17 cellular contexts compared by ENCODE assay signal in genomic region chr11:13258855-13259254, GRCh38. TPM values are rescaled to one million over a fixed set of nuclear protein-coding genes. Genes with fewer than 3 reads are reported as not detected.
DNase-seq lines count a peak whose midpoint lies in the region; ATAC-seq and TF ChIP-seq lines count a peak whose summit lies in the region.
"Had no signal": no experiment of that assay in that cellular context is flagged by ENCODE, and none has a peak within 500 bp of the region (broad histone marks: within the 10 kb centered on the region; RNA-seq: fewer than 3 reads in every experiment).

No MANE protein-coding gene starts in this region.

- H3K18ac ChIP-seq in mesendoderm (ENCODE audit: low read length): no peak overlapping the region

- H3K4me3 ChIP-seq in HUES64 (ENCODE audit: low read length) (no peak overlapping the region), mammary epithelial cell (replicated peaks in 1 of 3; ENCODE audit: insufficient read depth in 1 of 3, low read depth in 2 of 3, low read length in 3 of 3) (no peak overlapping the region), mesendoderm (ENCODE audit: low read length) (no peak overlapping the region), heart right ventricle (no peak overlapping the region)
- H3K4me3 ChIP-seq: MG63, PC-9 had no signal

- peak overlapping the region; percentile 19 for H2AFZ ChIP-seq in mammary epithelial cell (ENCODE audit: low read depth, low read length)
- H2AFZ ChIP-seq: PC-9 had no signal

- no peak overlapping the region for H3K56ac ChIP-seq in mesendoderm (ENCODE audit: low read length)

- H3K4ac ChIP-seq in mesendoderm (ENCODE audit: low read depth, low read length): no peak overlapping the region

- H2BK15ac ChIP-seq in mesendoderm (replicated peaks; ENCODE audit: low read depth): no peak overlapping the region

- no peak overlapping the region for H4K8ac ChIP-seq in mesendoderm (ENCODE audit: low read depth, low read length)

- H3K27me3 ChIP-seq in HUES64 (ENCODE audit: insufficient read depth, low read length) (no peaks in the 10 kb centered on the region), mammary epithelial cell (ENCODE audit: insufficient read depth, low read length) (no peaks in the 10 kb centered on the region), mesendoderm (ENCODE audit: insufficient read depth, low read length, poor library complexity) (no peaks in the 10 kb centered on the region), heart right ventricle (peaks cover 0 to 5% (median 0%) of the 10 kb centered on the region in 7 donors)
- H3K27me3 ChIP-seq: MG63 had no signal

- TF ChIP-seq CTCF in mammary epithelial cell (conservative IDR thresholded peaks at IDR 0.05 in 1 of 2, IDR thresholded peaks at IDR 0.05 in 1 of 2; ENCODE audit: extremely low read depth in 1 of 2, insufficient read depth in 1 of 2, low read depth in 1 of 2, low read length in 2 of 2) (no peak), heart right ventricle (IDR thresholded peaks at IDR 0.05) (no peak)

- no peak overlapping the region for H2AK5ac ChIP-seq in mesendoderm (ENCODE audit: low read length)

- CTCF ChIA-PET in mammary epithelial cell (lab: Charles Lee; ENCODE audit: low non-redundant PET): no interaction called here

- H4K5ac ChIP-seq in mesendoderm (ENCODE audit: low read length): no peak overlapping the region

- H3K27ac ChIP-seq in HUES64 (ENCODE audit: low read depth, low read length): peak overlapping the region; percentile 14; the same call in 1 of the 2 replicates
- H3K27ac ChIP-seq in mammary epithelial cell (ENCODE audit: insufficient read depth, low read depth, low read length): peak overlapping the region; percentile 100
- H3K27ac ChIP-seq in mesendoderm (ENCODE audit: low read depth, low read length): no peak overlapping the region
- H3K27ac ChIP-seq in heart right ventricle: no peak overlapping the region
- H3K27ac ChIP-seq: PC-9 had no signal

- H3K23ac ChIP-seq in mesendoderm (ENCODE audit: low read length): no peak overlapping the region

- H3K79me2 ChIP-seq in mammary epithelial cell (ENCODE audit: insufficient read depth, low read length) (no peaks in the 10 kb centered on the region), mesendoderm (ENCODE audit: control insufficient read depth, insufficient read depth, low read length) (no peaks in the 10 kb centered on the region)

- peak; percentile 10 for DNase-seq in ELF-1 (ENCODE audit: low read depth, low spot score)
- no peak for DNase-seq in mammary epithelial cell
- DNase-seq in mesendoderm: peak; percentile 31
- no peak for DNase-seq in heart right ventricle
- DNase-seq: ACHN, H9, KBM-7, MG63, NCI-H1092 treated with DMSO at 0.1 percent for 48 hours, NCI-H1694, NCI-H774, PC-9, Right ventricle myocardium superior, SK-N-SH had no signal

- H3K36me3 ChIP-seq in HUES64 (ENCODE audit: insufficient read depth, low read length): no peaks in the 10 kb centered on the region
- H3K36me3 ChIP-seq in mammary epithelial cell (ENCODE audit: insufficient read depth, low read length): no peaks in the 10 kb centered on the region
- no peaks in the 10 kb centered on the region for H3K36me3 ChIP-seq in mesendoderm (ENCODE audit: control insufficient read depth, insufficient read depth, low read length)
- no peaks in the 10 kb centered on the region for H3K36me3 ChIP-seq in heart right ventricle
- H3K36me3 ChIP-seq: MG63 had no signal

- H2BK120ac ChIP-seq in mesendoderm (ENCODE audit: low read depth, low read length): no peak overlapping the region

- no peak overlapping the region for H3K9ac ChIP-seq in HUES64 (ENCODE audit: low read depth, low read length)
- no peak overlapping the region for H3K9ac ChIP-seq in mammary epithelial cell (ENCODE audit: insufficient read depth, low read length)
- H3K9ac ChIP-seq in mesendoderm (ENCODE audit: low read length): no peak overlapping the region
- H3K9ac ChIP-seq: SK-N-SH had no signal

- intact Hi-C loops in mammary epithelial cell (cut with micrococcal nuclease) (no loop called here), heart right ventricle (cut with DNase I) (no loop called here)

- peaks cover 41% of the 10 kb centered on the region for H3K4me1 ChIP-seq in HUES64 (ENCODE audit: insufficient read depth, low read length)
- H3K4me1 ChIP-seq in mammary epithelial cell (ENCODE audit: insufficient read depth, low read length): peaks cover 62% of the 10 kb centered on the region
- H3K4me1 ChIP-seq in mesendoderm (ENCODE audit: control insufficient read depth, low read depth, low read length): no peaks in the 10 kb centered on the region
- peaks cover 0 to 32% (median 27%) of the 10 kb centered on the region in 9 donors for H3K4me1 ChIP-seq in heart right ventricle

- no peak overlapping the region for H3K4me2 ChIP-seq in mammary epithelial cell (ENCODE audit: insufficient read depth, low read depth, low read length)
- no peak overlapping the region for H3K4me2 ChIP-seq in mesendoderm (ENCODE audit: low read length)
- H3K4me2 ChIP-seq: PC-9, SK-N-SH had no signal

- H4K20me1 ChIP-seq in mammary epithelial cell (ENCODE audit: insufficient read depth, low read length): no peaks in the 10 kb centered on the region

- no TSS peak for BruUV-seq in mammary epithelial cell (replicated peaks; lab: Mats Ljungman, UMichigan)

- ATAC-seq in GM19351 (IDR thresholded peaks at IDR 0.05; ENCODE audit: unreplicated experiment): no peak
- no peak for ATAC-seq in heart right ventricle
- ATAC-seq in GM21515 (IDR thresholded peaks at IDR 0.05; ENCODE audit: unreplicated experiment): no peak

- no peaks in the 10 kb centered on the region for H3K79me1 ChIP-seq in mesendoderm (ENCODE audit: low read length)

- H3K9me3 ChIP-seq in HUES64 (ENCODE audit: insufficient read depth, low read depth, low read length) (no peaks in the 10 kb centered on the region), mammary epithelial cell (replicated peaks; ENCODE audit: insufficient read depth, low read length) (no peaks in the 10 kb centered on the region), heart right ventricle (no peaks in the 10 kb centered on the region)
- H3K9me3 ChIP-seq: MG63, SK-N-SH had no signal

- in situ Hi-C loops in mammary epithelial cell (cut with MboI; ENCODE audit: low sequenced_read_pairs in 2 of 2): loop anchor here in 1 of 2 donors (10.0 kb wide), 1 partner anchor 76 kb away; no protein-coding TSS in a partner anchor

- WGBS in HUES64: 25% methylated on average over 1 of the region's 1 CpG
- 82% methylated on average over 1 of the region's 1 CpG for WGBS in mammary epithelial cell (ENCODE audit: low coverage, missing lambda C conversion rate)
- WGBS in mesendoderm (ENCODE audit: extremely low coverage, insufficient coverage, low lambda C conversion rate): no CpG with 5 or more reads among the region's 1 CpG
- 31 to 44% methylated on average over 1 of the region's 1 CpG for WGBS in heart right ventricle, 2 donors

- no peak overlapping the region for H2BK5ac ChIP-seq in mesendoderm (ENCODE audit: low read length)

- dilution Hi-C loops in mammary epithelial cell (cut with HindIII; ENCODE audit: low sequenced_read_pairs): no loop called here

RNA-seq across cellular contexts. Expression of gene BMAL1, which starts 18.7 kb away (rescaled TPM):
- 5.1 TPM for polyA plus RNA-seq in HUES64 (2013, experiment 1 of 2)
- polyA plus RNA-seq in HUES64 (2013, experiment 2 of 2): 6.6 TPM
- 10 to 100 TPM; 20.8 to 21.2 TPM for total RNA-seq in mammary epithelial cell
- 15.9 TPM for polyA plus RNA-seq in mammary epithelial cell
- polyA minus RNA-seq in mammary epithelial cell: 41.6 TPM
- 6.2 TPM for polyA plus RNA-seq in mesendoderm (2013, experiment 1 of 2)
- 5.2 TPM for polyA plus RNA-seq in mesendoderm (2013, experiment 2 of 2)
- total RNA-seq in heart right ventricle: 10 to 100 TPM in 5 of 10 donors, 1 to 10 TPM in 5; 2.9 to 19.9 (median 7.9) TPM
- 10 to 100 TPM in 1 of 2 donors, 1 to 10 TPM in 1; 9.8 to 14.7 TPM for polyA plus RNA-seq in heart right ventricle

Comparison
In these comparisons a context has a peak if more than half of its experiments do, and no peak if none do; other contexts are left out.
1. DNase-seq: peak in ELF-1 (single experiment) and mesendoderm (single experiment); none in mammary epithelial cell (single experiment) and heart right ventricle (0 of 2).
2. H3K27ac ChIP-seq: peak in HUES64 (single experiment) and mammary epithelial cell (single experiment); none in mesendoderm (single experiment) and heart right ventricle (0 of 10).